23 cellular contexts compared by ENCODE assay signal in genomic region chr9:1200847-1201251, GRCh38.
A peak's percentile ranks its signal among the peaks of the same experiment; 100 is the strongest.
DNase-seq lines count a peak whose midpoint lies in the region; ATAC-seq, FAIRE-seq and TF ChIP-seq lines count a peak whose summit lies in the region.
"Had no signal": no experiment of that assay in that cellular context is flagged by ENCODE, and none has a peak within 500 bp of the region (broad histone marks: within the 10 kb centered on the region; RNA-seq: fewer than 3 reads in every experiment).

No MANE protein-coding gene starts in this region.

- no peak overlapping the region for H3K9ac ChIP-seq in HepG2 (ENCODE audit: insufficient read depth, low read depth, low read length)
- H3K9ac ChIP-seq: BLaER1 treated with 17β-estradiol and CSF1 and Interleukin-3, amounts not matched to agents 10 nM and 100 nM had no signal

- in situ Hi-C loops in HepG2 (cut with HindIII; ENCODE audit: extremely low pct_ligation_motif_present, low pct_unique_long_range_greater_than_20kb) = no loop called here

- H3K4me3 ChIP-seq in fibroblast of pulmonary artery (replicated peaks; ENCODE audit: low read depth, low read length) (no peak overlapping the region), HepG2 (replicated peaks in 1 of 3; ENCODE audit: insufficient read depth in 1 of 3, low read depth in 2 of 3, low read length in 3 of 3) (no peak overlapping the region), skeletal muscle cell (ENCODE audit: low read depth, low read length) (no peak overlapping the region)
- H3K4me3 ChIP-seq: BLaER1 treated with 17β-estradiol and CSF1 and Interleukin-3, amounts not matched to agents 10 nM and 100 nM; GM12878; tibial nerve had no signal

- WGBS in HepG2 (ENCODE audit: low lambda C conversion rate) = 0% methylated on average over 2 of the region's 3 CpGs

- no peaks in the 10 kb centered on the region for H4K20me1 ChIP-seq in HepG2 (ENCODE audit: insufficient read depth, low read length)
- H4K20me1 ChIP-seq: BLaER1 treated with 17β-estradiol and CSF1 and Interleukin-3, amounts not matched to agents 10 nM and 100 nM had no signal

- H3K4me1 ChIP-seq in HepG2 (ENCODE audit: insufficient read depth, low read length) = peaks cover 15% of the 10 kb centered on the region
- H3K4me1 ChIP-seq: tibial nerve had no signal

- H3K27ac ChIP-seq in HepG2 (ENCODE audit: extremely low read length, insufficient read depth, low read length) = no peak overlapping the region
- H3K27ac ChIP-seq: BLaER1 treated with 17β-estradiol and CSF1 and Interleukin-3, amounts not matched to agents 10 nM and 100 nM; tibial nerve had no signal

- CTCF ChIA-PET in HepG2 (lab: Yijun Ruan, JAX; ENCODE audit: low intra/inter-chr PET ratio, low total read pairs) = no interaction called here

- H3K36me3 ChIP-seq in HepG2 (replicated peaks in 1 of 2; ENCODE audit: control insufficient read depth in 1 of 2, insufficient read depth in 2 of 2, low read length in 2 of 2) = no peaks in the 10 kb centered on the region
- H3K36me3 ChIP-seq: BLaER1 treated with 17β-estradiol and CSF1 and Interleukin-3, amounts not matched to agents 10 nM and 100 nM; tibial nerve had no signal

- no peak for TF ChIP-seq CTCF in fibroblast of pulmonary artery (IDR thresholded peaks at IDR 0.05; ENCODE audit: low read length, missing control alignments)
- no peak for TF ChIP-seq CTCF in HepG2 (CRISPR knock-in tag; IDR thresholded peaks at IDR 0.05)
- no peak for TF ChIP-seq CTCF in GM10266 (IDR thresholded peaks at IDR 0.05; ENCODE audit: control insufficient read depth, insufficient read depth, low read depth, missing control alignments)

- TF ChIP-seq POLR2A in HepG2 (IDR thresholded peaks at IDR 0.05; ENCODE audit: insufficient read depth in 1 of 2, low read depth in 2 of 2, low read length in 2 of 2) = no peak

- TF ChIP-seq EP300 in HepG2 (IDR thresholded peaks at IDR 0.05; ENCODE audit: low read depth in 2 of 2, low read length in 2 of 2) = no peak
- no peak for TF ChIP-seq EP300 in HepG2 (CRISPR knock-in tag; IDR thresholded peaks at IDR 0.05; ENCODE audit: borderline replicate concordance)

- no peaks in the 10 kb centered on the region for H3K9me3 ChIP-seq in HepG2 (ENCODE audit: low read length)
- H3K9me3 ChIP-seq: tibial nerve had no signal

- ATAC-seq in HepG2 = peak; percentile 91
- ATAC-seq: GM12878, T-helper 17 cell had no signal

- peak; percentile 61 for DNase-seq in NCI-H2196 treated with DMSO at 0.1 percent for 48 hours (lab: John Stamatoyannopoulos, UW; ENCODE audit: unreplicated experiment)
- peak; percentile 3 for DNase-seq in fibroblast of pulmonary artery (ENCODE audit: low read depth)
- DNase-seq in HepG2 (ENCODE audit: low spot score) = peak; percentile 56
- DNase-seq in skeletal muscle cell (ENCODE audit: low read depth) = peak; percentile 45
- no peak for DNase-seq in NCI-H510A treated with DMSO at 0.1 percent for 48 hours (lab: John Stamatoyannopoulos, UW)
- DNase-seq in NCI-H1417 treated with DMSO at 0.1 percent for 48 hours (lab: John Stamatoyannopoulos, UW) = no peak
- DNase-seq in NCI-H226 = no peak
- DNase-seq in GM10266 (ENCODE audit: extremely low spot score) = no peak
- DNase-seq: activated CD4-positive, alpha-beta T cell treated with anti-CD3 and anti-CD28 coated beads for 4 hours; activated naive CD4-positive, alpha-beta T cell; activated T-cell treated with anti-CD3 and anti-CD28 coated beads, Interleukin-2, amount 50 U/mL, for 48 hours; effector CD8-positive, alpha-beta T cell; erythroblast; foreskin melanocyte; H7; Karpas-422; NCI-H2081; retina; T-helper 17 cell had no signal

- H2AFZ ChIP-seq in HepG2 (ENCODE audit: low read length) = no peak overlapping the region

- BruUV-seq in HepG2 (replicated peaks; lab: Mats Ljungman, UMichigan) = no TSS peak

- TF ChIP-seq RAD21 in HepG2 (CRISPR knock-in tag; IDR thresholded peaks at IDR 0.05) = no peak

- POLR2A ChIA-PET in HepG2 (lab: Yijun Ruan, JAX) = no interaction called here

- FAIRE-seq in HepG2 (lab: Jason Lieb, UNC) = peak; percentile 15
- FAIRE-seq: colon, GM12878 had no signal

- no peaks in the 10 kb centered on the region for H3K79me2 ChIP-seq in HepG2 (ENCODE audit: insufficient read depth, low read length)

- H3K4me2 ChIP-seq in HepG2 (ENCODE audit: low read depth, low read length) = no peak overlapping the region
- H3K4me2 ChIP-seq: BLaER1 treated with 17β-estradiol and CSF1 and Interleukin-3, amounts not matched to agents 10 nM and 100 nM had no signal

- H3K27me3 ChIP-seq in HepG2 (ENCODE audit: control insufficient read depth in 1 of 2, insufficient read depth in 2 of 2, low read length in 2 of 2) = no peaks in the 10 kb centered on the region
- H3K27me3 ChIP-seq: BLaER1 treated with 17β-estradiol and CSF1 and Interleukin-3, amounts not matched to agents 10 nM and 100 nM; tibial nerve had no signal

- intact Hi-C loops in HepG2 (cut with micrococcal nuclease; ENCODE audit: unreplicated experiment) = no loop called here

TF ChIP-seq in HepG2, 621 proteins besides CTCF, POLR2A, EP300 and RAD21 (continues in another document):
- TF ChIP-seq ESRRA (CRISPR knock-in tag; IDR thresholded peaks at IDR 0.05; ENCODE audit: low read depth) = no peak; the same call in 1 of the 2 replicates
- no peak for TF ChIP-seq NONO (IDR thresholded peaks at IDR 0.05)
- TF ChIP-seq NONO (CRISPR knock-in tag; conservative IDR thresholded peaks at IDR 0.05) = no peak
- no peak for TF ChIP-seq SMARCE1 (IDR thresholded peaks at IDR 0.05; ENCODE audit: borderline replicate concordance)
- peak; percentile 84; the same call in 1 of the 2 replicates for TF ChIP-seq ZNF281 (CRISPR knock-in tag; IDR thresholded peaks at IDR 0.05; ENCODE audit: borderline replicate concordance)
- 0 out of 2 replicates have a peak, but pooled peaks have one; percentile 21 for TF ChIP-seq KDM6A (CRISPR knock-in tag; IDR thresholded peaks at IDR 0.05; ENCODE audit: low read depth)
- TF ChIP-seq HNF4G (IDR thresholded peaks at IDR 0.05; ENCODE audit: borderline replicate concordance, low read depth, low read length) = 0 out of 2 replicates have a peak, but pooled peaks have one; percentile 21
- no peak for TF ChIP-seq HNF4G (CRISPR knock-in tag; IDR thresholded peaks at IDR 0.05; ENCODE audit: borderline replicate concordance, low read depth)
- TF ChIP-seq ELF1 (CRISPR knock-in tag; IDR thresholded peaks at IDR 0.05) = no peak
- 0 out of 2 replicates have a peak, but pooled peaks have one; percentile 18 for TF ChIP-seq PHF21A (CRISPR knock-in tag; IDR thresholded peaks at IDR 0.05)
- no peak for TF ChIP-seq ATRX (CRISPR knock-in tag; IDR thresholded peaks at IDR 0.05; ENCODE audit: borderline replicate concordance)
- TF ChIP-seq ZNF343 (CRISPR knock-in tag; IDR thresholded peaks at IDR 0.05) = no peak
- no peak for TF ChIP-seq XRCC5 (optimal IDR thresholded peaks at IDR 0.05; ENCODE audit: low read length)
- no peak for TF ChIP-seq HNRNPUL1 (IDR thresholded peaks at IDR 0.05; ENCODE audit: low read depth, low read length)
- no peak for TF ChIP-seq ZSCAN21 (CRISPR knock-in tag; IDR thresholded peaks at IDR 0.05; ENCODE audit: borderline replicate concordance)
- no peak for TF ChIP-seq ZNF136 (CRISPR knock-in tag; IDR thresholded peaks at IDR 0.05; ENCODE audit: low read depth)
- TF ChIP-seq POGZ (CRISPR knock-in tag; IDR thresholded peaks at IDR 0.05) = peak; percentile 25; the same call in 1 of the 2 replicates
- no peak for TF ChIP-seq ZNF629 (CRISPR knock-in tag; conservative IDR thresholded peaks at IDR 0.05)
- no peak for TF ChIP-seq SRSF9 (IDR thresholded peaks at IDR 0.05; ENCODE audit: borderline replicate concordance, insufficient read depth, low read depth, low read length, poor library complexity, severe bottlenecking)
- TF ChIP-seq ZNF260 (CRISPR knock-in tag; IDR thresholded peaks at IDR 0.05; ENCODE audit: borderline replicate concordance, low read depth) = no peak
- no peak for TF ChIP-seq ZNF639 (CRISPR knock-in tag; conservative IDR thresholded peaks at IDR 0.05)
- peak; percentile 43; the same call in 1 of the 2 replicates for TF ChIP-seq MAFF (IDR thresholded peaks at IDR 0.05; ENCODE audit: low read depth, low read length)
- TF ChIP-seq TSC22D2 (CRISPR knock-in tag; IDR thresholded peaks at IDR 0.05; ENCODE audit: borderline replicate concordance) = no peak

Comparison
In these comparisons a context has a peak if more than half of its experiments do, and no peak if none do; other contexts are left out.
1. DNase-seq: peak in NCI-H2196 treated with DMSO at 0.1 percent for 48 hours (single experiment), fibroblast of pulmonary artery (single experiment), HepG2 (single experiment) and skeletal muscle cell (single experiment); none in NCI-H510A treated with DMSO at 0.1 percent for 48 hours (single experiment), NCI-H1417 treated with DMSO at 0.1 percent for 48 hours (single experiment), NCI-H226 (single experiment) and GM10266 (single experiment).